Comparison of ENCODE assay signal across 29 cellular contexts in genomic region chr13:110479648-110480047, GRCh38.
A peak's percentile ranks its signal among the peaks of the same experiment; 100 is the strongest.
DNase-seq lines count a peak whose midpoint lies in the region; ATAC-seq, FAIRE-seq and TF ChIP-seq lines count a peak whose summit lies in the region.
"Had no signal": no experiment of that assay in that cellular context is flagged by ENCODE, and none has a peak within 500 bp of the region (broad histone marks: within the 10 kb centered on the region; RNA-seq: fewer than 3 reads in every experiment).

No MANE protein-coding gene starts in this region.

- H3K36me3 Mint-ChIP-seq in astrocyte (ENCODE audit: low read depth, unreplicated experiment) = peaks cover 47% of the 10 kb centered on the region
- peaks cover 9% of the 10 kb centered on the region for H3K36me3 Mint-ChIP-seq in glutamatergic neuron (ENCODE audit: unreplicated experiment)
- H3K36me3 Mint-ChIP-seq: activated CD8-positive, alpha-beta memory T cell treated with anti-CD3 and anti-CD28 coated beads, Interleukin-2, amount 10 ng/mL, durations not matched to agents 7 days and 5 days; CD4-positive, CD25-positive, alpha-beta regulatory T cell; stimulated activated effector memory CD8-positive, alpha-beta T cell treated with anti-CD3 and anti-CD28 coated beads, Interleukin-12 subunit alpha, Interleukin-12 subunit beta, amount 100 ng/mL, for 72 hours had no signal

- H3K36me3 ChIP-seq in astrocyte (ENCODE audit: insufficient read depth, low read length) (peaks cover 53% of the 10 kb centered on the region), thoracic aorta (peaks cover 61% of the 10 kb centered on the region)

- no peaks in the 10 kb centered on the region for H3K27me3 ChIP-seq in astrocyte (ENCODE audit: insufficient read depth, low read length)
- no peaks in the 10 kb centered on the region for H3K27me3 ChIP-seq in thoracic aorta (replicated peaks; ENCODE audit: insufficient read depth)
- H3K27me3 ChIP-seq: testis had no signal

- H3K4me1 ChIP-seq in astrocyte (ENCODE audit: insufficient read depth, low read length) (no peaks in the 10 kb centered on the region), thoracic aorta (ENCODE audit: control insufficient read depth in 1 of 2, low read depth in 2 of 2) (peaks cover 10 to 26% of the 10 kb centered on the region in 2 donors)

- H4K20me1 ChIP-seq in astrocyte (ENCODE audit: insufficient read depth, low read length) = peaks cover 68% of the 10 kb centered on the region

- no peak overlapping the region for H3K27ac Mint-ChIP-seq in astrocyte (ENCODE audit: unreplicated experiment)
- H3K27ac Mint-ChIP-seq in glutamatergic neuron (ENCODE audit: unreplicated experiment) = no peak overlapping the region
- H3K27ac Mint-ChIP-seq: activated CD4-positive, alpha-beta T cell treated with anti-CD3 and anti-CD28 coated beads, Interleukin-2, amount 10 ng/mL, durations not matched to agents 7 days and 5 days; activated CD8-positive, alpha-beta memory T cell treated with anti-CD3 and anti-CD28 coated beads, Interleukin-2, amount 10 ng/mL, durations not matched to agents 7 days and 5 days; activated naive CD4-positive, alpha-beta T cell treated with anti-CD3 and anti-CD28 coated beads for 36 hours; activated T-cell treated with anti-CD3 and anti-CD28 coated beads, Interleukin-2, amount 50 U/mL, for 72 hours; stimulated activated effector memory CD8-positive, alpha-beta T cell treated with anti-CD3 and anti-CD28 coated beads, Interleukin-12 subunit alpha, Interleukin-12 subunit beta, amount 100 ng/mL, for 72 hours had no signal

- FAIRE-seq in astrocyte (lab: Jason Lieb, UNC) (no peak), GM12891 (lab: Jason Lieb, UNC) (no peak)
- FAIRE-seq: endothelial cell of umbilical vein had no signal

- H3K79me2 ChIP-seq in astrocyte (ENCODE audit: insufficient read depth, low read length) = no peaks in the 10 kb centered on the region

- H3K4me2 ChIP-seq in astrocyte (ENCODE audit: low read length) = no peak overlapping the region

- DNase-seq in astrocyte (ENCODE audit: low read depth) (no peak), glutamatergic neuron (peak; percentile 38), omental fat pad (ENCODE audit: low spot score) (no peak), thoracic aorta (ENCODE audit: low spot score) (no peak), GM12891 (ENCODE audit: insufficient read length, low spot score) (no peak), NCI-H526 (lab: John Stamatoyannopoulos, UW) (no peak), AG20443 (ENCODE audit: low spot score) (no peak), T-helper 2 cell (no peak)
- DNase-seq: activated CD4-positive, alpha-beta T cell treated with anti-CD3 and anti-CD28 coated beads, Interleukin-2, amount 10 ng/mL, durations not matched to agents 7 days and 5 days; activated CD8-positive, alpha-beta memory T cell treated with anti-CD3 and anti-CD28 coated beads, Interleukin-2, amount 10 ng/mL, durations not matched to agents 7 days and 5 days; activated naive CD4-positive, alpha-beta T cell treated with anti-CD3 and anti-CD28 coated beads for 36 hours; activated T-cell treated with anti-CD3 and anti-CD28 coated beads, Interleukin-2, amount 50 U/mL, for 72 hours; caudate nucleus; CD4-positive, CD25-positive, alpha-beta regulatory T cell; DMS 273 treated with DMSO at 0.1 percent for 48 hours; dorsolateral prefrontal cortex; NCI-H1092; NCI-H187 treated with DMSO at 0.1 percent for 48 hours; NCI-H226; NCI-H748 treated with DMSO at 0.1 percent for 48 hours; nephron progenitor cell; RPMI8226; testis; WERI-Rb-1 had no signal

- H2AFZ ChIP-seq in astrocyte (ENCODE audit: low read depth, low read length) = no peak overlapping the region

- H3K9me3 ChIP-seq in astrocyte (ENCODE audit: insufficient read depth, low read depth, low read length) = no peaks in the 10 kb centered on the region
- no peaks in the 10 kb centered on the region for H3K9me3 ChIP-seq in thoracic aorta
- H3K9me3 ChIP-seq: testis had no signal

- H3K9ac ChIP-seq in astrocyte (ENCODE audit: low read length) = no peak overlapping the region

- no peak for TF ChIP-seq POLR2A in GM12891 (IDR thresholded peaks at IDR 0.05; ENCODE audit: low read depth, low read length)

- ATAC-seq in omental fat pad (ENCODE audit: low FRiP score) (peak; percentile 35), thoracic aorta (ENCODE audit: insufficient number of reproducible peaks, low FRiP score, low read depth) (peak; percentile 15)
- ATAC-seq: activated CD8-positive, alpha-beta memory T cell treated with anti-CD3 and anti-CD28 coated beads, Interleukin-2, amount 10 ng/mL, durations not matched to agents 7 days and 5 days; activated T-cell treated with anti-CD3 and anti-CD28 coated beads, Interleukin-2, amount 50 U/mL, for 72 hours; SK-N-SH treated with all-trans-retinoic acid at 6 μM for 48 hours had no signal

- TF ChIP-seq CTCF in astrocyte (IDR thresholded peaks at IDR 0.05; ENCODE audit: insufficient read depth, low read depth, low read length) (no peak), glutamatergic neuron (IDR thresholded peaks at IDR 0.05; ENCODE audit: partially characterized antibody, unreplicated experiment) (no peak), omental fat pad (IDR thresholded peaks at IDR 0.05) (no peak), thoracic aorta (IDR thresholded peaks at IDR 0.05) (no peak)

- H3K4me3 Mint-ChIP-seq in astrocyte (ENCODE audit: unreplicated experiment) (peak overlapping the region; percentile 50), glutamatergic neuron (ENCODE audit: unreplicated experiment) (no peak overlapping the region)
- H3K4me3 Mint-ChIP-seq: activated CD4-positive, alpha-beta T cell treated with anti-CD3 and anti-CD28 coated beads, Interleukin-2, amount 10 ng/mL, durations not matched to agents 7 days and 5 days; activated CD8-positive, alpha-beta memory T cell treated with anti-CD3 and anti-CD28 coated beads, Interleukin-2, amount 10 ng/mL, durations not matched to agents 7 days and 5 days; activated naive CD4-positive, alpha-beta T cell treated with anti-CD3 and anti-CD28 coated beads for 36 hours; activated T-cell treated with anti-CD3 and anti-CD28 coated beads, Interleukin-2, amount 50 U/mL, for 72 hours; CD4-positive, CD25-positive, alpha-beta regulatory T cell; nephron progenitor cell; stimulated activated effector memory CD8-positive, alpha-beta T cell treated with anti-CD3 and anti-CD28 coated beads, Interleukin-12 subunit alpha, Interleukin-12 subunit beta, amount 100 ng/mL, for 72 hours had no signal

- peaks cover 4% of the 10 kb centered on the region for H3K9me3 Mint-ChIP-seq in astrocyte (ENCODE audit: unreplicated experiment)
- H3K9me3 Mint-ChIP-seq in glutamatergic neuron (ENCODE audit: unreplicated experiment) = peaks cover 6% of the 10 kb centered on the region
- H3K9me3 Mint-ChIP-seq: activated CD4-positive, alpha-beta T cell treated with anti-CD3 and anti-CD28 coated beads, Interleukin-2, amount 10 ng/mL, durations not matched to agents 7 days and 5 days; activated naive CD4-positive, alpha-beta T cell treated with anti-CD3 and anti-CD28 coated beads for 36 hours; activated T-cell treated with anti-CD3 and anti-CD28 coated beads, Interleukin-2, amount 50 U/mL, for 72 hours; CD4-positive, CD25-positive, alpha-beta regulatory T cell; nephron progenitor cell; stimulated activated effector memory CD8-positive, alpha-beta T cell treated with anti-CD3 and anti-CD28 coated beads, Interleukin-12 subunit alpha, Interleukin-12 subunit beta, amount 100 ng/mL, for 72 hours had no signal

- H3K27ac ChIP-seq in astrocyte (ENCODE audit: low read depth, low read length) (no peak overlapping the region), thoracic aorta (peak overlapping the region; percentile 69)
- H3K27ac ChIP-seq: HL-60, skin epidermis, WERI-Rb-1 had no signal

- H3K27me3 Mint-ChIP-seq in astrocyte (ENCODE audit: low read depth, unreplicated experiment) (no peaks in the 10 kb centered on the region), glutamatergic neuron (ENCODE audit: unreplicated experiment) (peaks cover 7% of the 10 kb centered on the region)

- peaks cover 9% of the 10 kb centered on the region for H3K4me1 Mint-ChIP-seq in astrocyte (ENCODE audit: low read depth, unreplicated experiment)
- peaks cover 7% of the 10 kb centered on the region for H3K4me1 Mint-ChIP-seq in glutamatergic neuron (ENCODE audit: low read depth, unreplicated experiment)
- H3K4me1 Mint-ChIP-seq: activated CD4-positive, alpha-beta T cell treated with anti-CD3 and anti-CD28 coated beads, Interleukin-2, amount 10 ng/mL, durations not matched to agents 7 days and 5 days; activated CD8-positive, alpha-beta memory T cell treated with anti-CD3 and anti-CD28 coated beads, Interleukin-2, amount 10 ng/mL, durations not matched to agents 7 days and 5 days; CD4-positive, CD25-positive, alpha-beta regulatory T cell; stimulated activated effector memory CD8-positive, alpha-beta T cell treated with anti-CD3 and anti-CD28 coated beads, Interleukin-12 subunit alpha, Interleukin-12 subunit beta, amount 100 ng/mL, for 72 hours had no signal

- H3K4me3 ChIP-seq in astrocyte (ENCODE audit: insufficient read depth, low read depth, low read length) (no peak overlapping the region), thoracic aorta (no peak overlapping the region)
- H3K4me3 ChIP-seq: dorsolateral prefrontal cortex, skin epidermis, testis had no signal

TF ChIP-seq in GM12891, 5 proteins besides CTCF, POLR2A, EP300 and RAD21:
- TF ChIP-seq POLR2AphosphoS5 (IDR thresholded peaks at IDR 0.05; ENCODE audit: low read depth, low read length) (no peak), PAX5 (IDR thresholded peaks at IDR 0.05; ENCODE audit: insufficient read depth, low read length, severe bottlenecking) (no peak), TAF1 (IDR thresholded peaks at IDR 0.05; ENCODE audit: low read depth, low read length) (no peak), SPI1 (IDR thresholded peaks at IDR 0.05; ENCODE audit: low read depth, low read length) (no peak), POU2F2 (IDR thresholded peaks at IDR 0.05; ENCODE audit: low read depth, low read length) (no peak)
